ENCODE assay signal across 31 cellular contexts in genomic region chr9:88215181-88216131, GRCh38.
"Had no signal": no experiment of that assay in that cellular context is flagged by ENCODE, and none has a peak within 500 bp of the region (broad histone marks: within the 10 kb centered on the region; RNA-seq: fewer than 3 reads in every experiment).

No MANE protein-coding gene starts in this region.

- ATAC-seq: activated naive CD4-positive, alpha-beta T cell treated with anti-CD3 and anti-CD28 coated beads, Interleukin-2, amount 50 U/mL, for 72 hours; activated naive CD8-positive, alpha-beta T cell treated with anti-CD3 and anti-CD28 coated beads, Interleukin-2, amount 50 U/mL, for 24 hours; activated T-cell treated with anti-CD3 and anti-CD28 coated beads, Interleukin-2, amount 50 U/mL, for 4 hours; body of pancreas; T-helper 17 cell had no signal

- H3K4me1 ChIP-seq: ascending aorta, body of pancreas, Peyer's patch had no signal

- FAIRE-seq: bronchial epithelial cell, TTC549 had no signal

- H3K4me3 Mint-ChIP-seq: activated B cell treated with CpG ODN at 0.5 μM for 24 hours; activated CD4-positive, alpha-beta memory T cell treated with anti-CD3 and anti-CD28 coated beads for 36 hours; activated CD4-positive, alpha-beta T cell treated with anti-CD3 and anti-CD28 coated beads, Interleukin-2, amount 10 ng/mL, durations not matched to agents 7 days and 5 days; activated naive CD8-positive, alpha-beta T cell treated with anti-CD3 and anti-CD28 coated beads, Interleukin-2, amount 50 U/mL, for 24 hours; activated T-cell treated with anti-CD3 and anti-CD28 coated beads, Interleukin-2, amount 50 U/mL, for 4 hours; T-helper 17 cell had no signal

- H3K27ac ChIP-seq: ascending aorta, body of pancreas, Peyer's patch, RWPE1 had no signal

- H3K4me3 ChIP-seq: ascending aorta, body of pancreas, Peyer's patch had no signal

- H3K36me3 ChIP-seq: ascending aorta, Peyer's patch had no signal

- H3K27ac Mint-ChIP-seq: activated B cell treated with CpG ODN at 0.5 μM for 24 hours; activated CD4-positive, alpha-beta memory T cell treated with anti-CD3 and anti-CD28 coated beads for 36 hours; activated CD4-positive, alpha-beta T cell treated with anti-CD3 and anti-CD28 coated beads, Interleukin-2, amount 10 ng/mL, durations not matched to agents 7 days and 5 days; activated naive CD4-positive, alpha-beta T cell treated with anti-CD3 and anti-CD28 coated beads, Interleukin-2, amount 50 U/mL, for 72 hours; activated naive CD8-positive, alpha-beta T cell treated with anti-CD3 and anti-CD28 coated beads, Interleukin-2, amount 50 U/mL, for 24 hours; T-helper 17 cell had no signal

- DNase-seq: activated B cell treated with CpG ODN at 0.5 μM for 24 hours; activated CD4-positive, alpha-beta memory T cell treated with anti-CD3 and anti-CD28 coated beads for 36 hours; activated CD4-positive, alpha-beta T cell treated with anti-CD3 and anti-CD28 coated beads for 1 hour; activated CD4-positive, alpha-beta T cell treated with anti-CD3 and anti-CD28 coated beads, Interleukin-2, amount 10 ng/mL, durations not matched to agents 7 days and 5 days; activated CD8-positive, alpha-beta memory T cell treated with anti-CD3 and anti-CD28 coated beads for 24 hours; activated effector memory CD4-positive, alpha-beta T cell treated with anti-CD3 and anti-CD28 coated beads, Interleukin-2, amount 50 U/mL, for 16 hours; activated naive CD4-positive, alpha-beta T cell treated with Interleukin-2 at 50 U/mL for 16 hours; activated naive CD8-positive, alpha-beta T cell treated with anti-CD3 and anti-CD28 coated beads, Interleukin-2, amount 50 U/mL, for 24 hours; activated T-cell treated with anti-CD3 and anti-CD28 coated beads, Interleukin-2, amount 50 U/mL, for 4 hours; amniotic stem cell; body of pancreas; Karpas-422; MM.1S; NCI-H1105; NCI-H1436; NCI-H1694 treated with DMSO at 0.1 percent for 48 hours; NCI-H2029 treated with DMSO at 0.1 percent for 48 hours; NCI-H345; NCI-H510A; NCI-H526 treated with DMSO at 0.1 percent for 48 hours; NCI-H82; OCI-M1; Peyer's patch; SHP77 treated with DMSO at 0.1 percent for 48 hours; T-helper 17 cell; T-helper 9 cell had no signal

- H3K27me3 Mint-ChIP-seq: activated B cell treated with CpG ODN at 0.5 μM for 24 hours had no signal

- H3K36me3 Mint-ChIP-seq: activated CD4-positive, alpha-beta memory T cell treated with anti-CD3 and anti-CD28 coated beads for 36 hours; activated naive CD4-positive, alpha-beta T cell treated with anti-CD3 and anti-CD28 coated beads, Interleukin-2, amount 50 U/mL, for 72 hours had no signal

- H3K9me3 ChIP-seq: body of pancreas, Peyer's patch had no signal

- H3K27me3 ChIP-seq: ascending aorta, body of pancreas, Peyer's patch had no signal

- H3K4me1 Mint-ChIP-seq: activated B cell treated with CpG ODN at 0.5 μM for 24 hours; activated CD4-positive, alpha-beta T cell treated with anti-CD3 and anti-CD28 coated beads, Interleukin-2, amount 10 ng/mL, durations not matched to agents 7 days and 5 days; activated naive CD8-positive, alpha-beta T cell treated with anti-CD3 and anti-CD28 coated beads, Interleukin-2, amount 50 U/mL, for 24 hours; T-helper 17 cell had no signal
